1 cellular context compared by ENCODE assay signal in the genomic region with DNA sequence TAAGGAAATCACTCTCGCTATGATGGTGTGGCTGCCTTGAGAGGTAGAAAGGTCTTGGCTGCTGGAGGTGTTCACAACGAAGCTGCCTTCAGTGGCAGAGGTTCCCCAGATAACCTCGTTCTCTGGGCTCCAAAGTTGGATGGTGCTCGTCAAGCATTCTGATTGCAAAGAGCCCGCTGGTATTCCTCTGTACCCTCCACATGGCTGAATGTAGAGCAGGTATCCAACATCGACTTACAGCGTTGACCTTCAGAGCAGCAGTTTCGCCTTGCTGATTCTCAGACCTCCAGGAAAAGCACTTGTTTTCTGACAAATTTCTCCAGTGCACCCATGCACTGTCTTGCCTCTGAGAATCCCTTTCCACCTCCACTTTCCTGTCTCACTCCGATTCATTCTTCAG.
TF ChIP-seq lines count a peak whose summit lies in the region.

No MANE protein-coding gene starts in this region.

TF ChIP-seq in GM23338, 12 proteins besides CTCF, POLR2A, EP300 and RAD21 (continued from another document):
- TF ChIP-seq, protein P1, sequence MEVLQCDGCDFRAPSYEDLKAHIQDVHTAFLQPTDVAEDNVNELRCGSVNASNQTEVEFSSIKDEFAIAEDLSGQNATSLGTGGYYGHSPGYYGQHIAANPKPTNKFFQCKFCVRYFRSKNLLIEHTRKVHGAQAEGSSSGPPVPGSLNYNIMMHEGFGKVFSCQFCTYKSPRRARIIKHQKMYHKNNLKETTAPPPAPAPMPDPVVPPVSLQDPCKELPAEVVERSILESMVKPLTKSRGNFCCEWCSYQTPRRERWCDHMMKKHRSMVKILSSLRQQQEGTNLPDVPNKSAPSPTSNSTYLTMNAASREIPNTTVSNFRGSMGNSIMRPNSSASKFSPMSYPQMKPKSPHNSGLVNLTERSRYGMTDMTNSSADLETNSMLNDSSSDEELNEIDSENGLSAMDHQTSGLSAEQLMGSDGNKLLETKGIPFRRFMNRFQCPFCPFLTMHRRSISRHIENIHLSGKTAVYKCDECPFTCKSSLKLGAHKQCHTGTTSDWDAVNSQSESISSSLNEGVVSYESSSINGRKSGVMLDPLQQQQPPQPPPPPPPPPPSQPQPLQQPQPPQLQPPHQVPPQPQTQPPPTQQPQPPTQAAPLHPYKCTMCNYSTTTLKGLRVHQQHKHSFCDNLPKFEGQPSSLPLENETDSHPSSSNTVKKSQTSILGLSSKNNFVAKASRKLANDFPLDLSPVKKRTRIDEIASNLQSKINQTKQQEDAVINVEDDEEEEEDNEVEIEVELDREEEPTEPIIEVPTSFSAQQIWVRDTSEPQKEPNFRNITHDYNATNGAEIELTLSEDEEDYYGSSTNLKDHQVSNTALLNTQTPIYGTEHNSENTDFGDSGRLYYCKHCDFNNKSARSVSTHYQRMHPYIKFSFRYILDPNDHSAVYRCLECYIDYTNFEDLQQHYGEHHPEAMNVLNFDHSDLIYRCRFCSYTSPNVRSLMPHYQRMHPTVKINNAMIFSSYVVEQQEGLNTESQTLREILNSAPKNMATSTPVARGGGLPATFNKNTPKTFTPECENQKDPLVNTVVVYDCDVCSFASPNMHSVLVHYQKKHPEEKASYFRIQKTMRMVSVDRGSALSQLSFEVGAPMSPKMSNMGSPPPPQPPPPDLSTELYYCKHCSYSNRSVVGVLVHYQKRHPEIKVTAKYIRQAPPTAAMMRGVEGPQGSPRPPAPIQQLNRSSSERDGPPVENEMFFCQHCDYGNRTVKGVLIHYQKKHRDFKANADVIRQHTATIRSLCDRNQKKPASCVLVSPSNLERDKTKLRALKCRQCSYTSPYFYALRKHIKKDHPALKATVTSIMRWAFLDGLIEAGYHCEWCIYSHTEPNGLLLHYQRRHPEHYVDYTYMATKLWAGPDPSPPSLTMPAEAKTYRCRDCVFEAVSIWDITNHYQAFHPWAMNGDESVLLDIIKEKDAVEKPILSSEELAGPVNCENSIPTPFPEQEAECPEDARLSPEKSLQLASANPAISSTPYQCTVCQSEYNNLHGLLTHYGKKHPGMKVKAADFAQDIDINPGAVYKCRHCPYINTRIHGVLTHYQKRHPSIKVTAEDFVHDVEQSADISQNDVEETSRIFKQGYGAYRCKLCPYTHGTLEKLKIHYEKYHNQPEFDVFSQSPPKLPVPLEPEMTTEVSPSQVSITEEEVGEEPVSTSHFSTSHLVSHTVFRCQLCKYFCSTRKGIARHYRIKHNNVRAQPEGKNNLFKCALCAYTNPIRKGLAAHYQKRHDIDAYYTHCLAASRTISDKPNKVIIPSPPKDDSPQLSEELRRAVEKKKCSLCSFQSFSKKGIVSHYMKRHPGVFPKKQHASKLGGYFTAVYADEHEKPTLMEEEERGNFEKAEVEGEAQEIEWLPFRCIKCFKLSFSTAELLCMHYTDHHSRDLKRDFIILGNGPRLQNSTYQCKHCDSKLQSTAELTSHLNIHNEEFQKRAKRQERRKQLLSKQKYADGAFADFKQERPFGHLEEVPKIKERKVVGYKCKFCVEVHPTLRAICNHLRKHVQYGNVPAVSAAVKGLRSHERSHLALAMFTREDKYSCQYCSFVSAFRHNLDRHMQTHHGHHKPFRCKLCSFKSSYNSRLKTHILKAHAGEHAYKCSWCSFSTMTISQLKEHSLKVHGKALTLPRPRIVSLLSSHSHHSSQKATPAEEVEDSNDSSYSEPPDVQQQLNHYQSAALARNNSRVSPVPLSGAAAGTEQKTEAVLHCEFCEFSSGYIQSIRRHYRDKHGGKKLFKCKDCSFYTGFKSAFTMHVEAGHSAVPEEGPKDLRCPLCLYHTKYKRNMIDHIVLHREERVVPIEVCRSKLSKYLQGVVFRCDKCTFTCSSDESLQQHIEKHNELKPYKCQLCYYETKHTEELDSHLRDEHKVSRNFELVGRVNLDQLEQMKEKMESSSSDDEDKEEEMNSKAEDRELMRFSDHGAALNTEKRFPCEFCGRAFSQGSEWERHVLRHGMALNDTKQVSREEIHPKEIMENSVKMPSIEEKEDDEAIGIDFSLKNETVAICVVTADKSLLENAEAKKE (CRISPR knock-in tag; IDR thresholded peaks at IDR 0.05), result no peak
- TF ChIP-seq NANOG (IDR thresholded peaks at IDR 0.05; ENCODE audit: borderline replicate concordance) (no peak), EZH2phosphoT487 (IDR thresholded peaks at IDR 0.05; ENCODE audit: unreplicated experiment) (no peak), STAT1 (IDR thresholded peaks at IDR 0.05; ENCODE audit: unreplicated experiment) (no peak), JUNB (IDR thresholded peaks at IDR 0.05; ENCODE audit: unreplicated experiment) (no peak), CREB1 (CRISPR knock-in tag; IDR thresholded peaks at IDR 0.05; ENCODE audit: low read depth) (no peak), POLR2AphosphoS5 (IDR thresholded peaks at IDR 0.05; ENCODE audit: low read depth) (no peak), ZNF331 (CRISPR knock-in tag; IDR thresholded peaks at IDR 0.05; ENCODE audit: low read depth) (no peak), EZH2 (IDR thresholded peaks at IDR 0.05; ENCODE audit: low read depth, unreplicated experiment) (no peak)
- TF ChIP-seq, protein P2, sequence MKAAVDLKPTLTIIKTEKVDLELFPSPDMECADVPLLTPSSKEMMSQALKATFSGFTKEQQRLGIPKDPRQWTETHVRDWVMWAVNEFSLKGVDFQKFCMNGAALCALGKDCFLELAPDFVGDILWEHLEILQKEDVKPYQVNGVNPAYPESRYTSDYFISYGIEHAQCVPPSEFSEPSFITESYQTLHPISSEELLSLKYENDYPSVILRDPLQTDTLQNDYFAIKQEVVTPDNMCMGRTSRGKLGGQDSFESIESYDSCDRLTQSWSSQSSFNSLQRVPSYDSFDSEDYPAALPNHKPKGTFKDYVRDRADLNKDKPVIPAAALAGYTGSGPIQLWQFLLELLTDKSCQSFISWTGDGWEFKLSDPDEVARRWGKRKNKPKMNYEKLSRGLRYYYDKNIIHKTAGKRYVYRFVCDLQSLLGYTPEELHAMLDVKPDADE (IDR thresholded peaks at IDR 0.05), result no peak
